ENCODE assay signal across 8 cellular contexts in the genomic region with DNA sequence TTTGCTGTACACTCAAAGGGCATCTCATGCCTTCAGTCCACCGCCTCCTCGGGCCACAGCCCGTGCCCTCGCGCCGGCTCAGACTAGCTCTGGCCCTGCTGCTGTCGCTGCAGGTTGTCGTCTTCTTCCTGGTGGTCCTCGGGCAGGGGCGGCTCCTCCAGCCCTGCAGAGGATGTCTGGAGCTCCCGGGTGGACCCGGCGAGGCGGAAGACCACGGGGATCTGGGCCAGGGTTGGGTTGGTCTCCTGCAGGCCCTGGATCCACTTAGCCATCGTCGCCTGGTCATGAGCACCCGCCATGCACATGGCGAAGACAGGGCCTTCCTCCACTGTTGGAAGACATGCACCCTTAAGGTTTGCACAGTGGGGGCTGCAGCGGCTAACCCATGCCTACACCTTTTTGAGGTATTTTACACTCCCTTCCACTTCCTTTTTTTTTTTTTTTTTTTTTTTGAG. TPM values are rescaled to one million over a fixed set of nuclear protein-coding genes. Genes with fewer than 3 reads are reported as not detected.
A peak's percentile ranks its signal among the peaks of the same experiment; 100 is the strongest.
DNase-seq lines count a peak whose midpoint lies in the region; ATAC-seq, FAIRE-seq and TF ChIP-seq lines count a peak whose summit lies in the region.

No MANE protein-coding gene starts in this region.

- H3K4me1 ChIP-seq in thymus (ENCODE audit: control insufficient read depth, insufficient read depth, low read length), result peaks cover 5% of the 10 kb centered on the region

- DNase-seq in AG04449 (ENCODE audit: low read depth, low spot score), result no peak
- peak; percentile 7 for DNase-seq in amniotic epithelial cell (ENCODE audit: low read depth)
- no peak for DNase-seq in kidney glomerular epithelial cell (lab: John Stamatoyannopoulos, UW)
- no peak for DNase-seq in urothelium cell line (ENCODE audit: low spot score)

- 39% methylated on average over 20 of the region's 20 CpGs for WGBS in thymus

- no peak for TF ChIP-seq CTCF in AG04449 (IDR thresholded peaks at IDR 0.05; ENCODE audit: insufficient read depth, low read length, missing control alignments)

- H3K27ac ChIP-seq in layer of hippocampus (ENCODE audit: low read depth, low read length) (peak overlapping the region; percentile 96), thymus (ENCODE audit: low read depth) (peak overlapping the region; percentile 19)

- ATAC-seq in GM19397 (IDR thresholded peaks at IDR 0.05; ENCODE audit: unreplicated experiment), result peak; percentile 19
- peak; percentile 37 for ATAC-seq in HG03439 (IDR thresholded peaks at IDR 0.05; ENCODE audit: unreplicated experiment)

- CTCF ChIA-PET in AG04449 (lab: Yijun Ruan, JAX), result interaction anchor here (1.3 kb wide), 1 partner anchor 368 kb away, joined by 3 read pairs; no protein-coding TSS in a partner anchor

- no peaks in the 10 kb centered on the region for H3K9me3 ChIP-seq in thymus (ENCODE audit: control insufficient read depth)

- FAIRE-seq in urothelium cell line (lab: Jason Lieb, UNC), result no peak

- H3K27me3 ChIP-seq in layer of hippocampus (ENCODE audit: control insufficient read depth, insufficient read depth, low read length) (no peaks in the 10 kb centered on the region), thymus (ENCODE audit: control insufficient read depth, insufficient read depth) (no peaks in the 10 kb centered on the region)

- H3K4me3 ChIP-seq in AG04449 (ENCODE audit: low read depth, low read length), result peak overlapping the region; percentile 69
- H3K4me3 ChIP-seq in thymus (ENCODE audit: low read length), result peak overlapping the region; percentile 95

- H3K36me3 ChIP-seq in thymus (ENCODE audit: control insufficient read depth, insufficient read depth), result peaks cover 3% of the 10 kb centered on the region

- POLR2A ChIA-PET in AG04449 (lab: Yijun Ruan, JAX), result no interaction called here

RNA-seq across cellular contexts. Expression of gene ZNF653, which starts 0.5 kb away (rescaled TPM):
- polyA plus RNA-seq in thymus, result 14.1 TPM

RNA-seq across cellular contexts. Expression of gene ECSIT, which starts 22.8 kb away (rescaled TPM):
- 31.0 TPM for polyA plus RNA-seq in thymus

RNA-seq across cellular contexts. Expression of gene ELAVL3, which starts 25.3 kb away (rescaled TPM):
- 0.05 TPM for polyA plus RNA-seq in thymus

RNA-seq across cellular contexts. Expression of gene CNN1, which starts 32.5 kb away (rescaled TPM):
- polyA plus RNA-seq in thymus, result 51.8 TPM

RNA-seq across cellular contexts. Expression of gene ELOF1, which starts 52.9 kb away (rescaled TPM):
- polyA plus RNA-seq in thymus, result 62.4 TPM
